8 cellular contexts compared by ENCODE assay signal in the genomic region with DNA sequence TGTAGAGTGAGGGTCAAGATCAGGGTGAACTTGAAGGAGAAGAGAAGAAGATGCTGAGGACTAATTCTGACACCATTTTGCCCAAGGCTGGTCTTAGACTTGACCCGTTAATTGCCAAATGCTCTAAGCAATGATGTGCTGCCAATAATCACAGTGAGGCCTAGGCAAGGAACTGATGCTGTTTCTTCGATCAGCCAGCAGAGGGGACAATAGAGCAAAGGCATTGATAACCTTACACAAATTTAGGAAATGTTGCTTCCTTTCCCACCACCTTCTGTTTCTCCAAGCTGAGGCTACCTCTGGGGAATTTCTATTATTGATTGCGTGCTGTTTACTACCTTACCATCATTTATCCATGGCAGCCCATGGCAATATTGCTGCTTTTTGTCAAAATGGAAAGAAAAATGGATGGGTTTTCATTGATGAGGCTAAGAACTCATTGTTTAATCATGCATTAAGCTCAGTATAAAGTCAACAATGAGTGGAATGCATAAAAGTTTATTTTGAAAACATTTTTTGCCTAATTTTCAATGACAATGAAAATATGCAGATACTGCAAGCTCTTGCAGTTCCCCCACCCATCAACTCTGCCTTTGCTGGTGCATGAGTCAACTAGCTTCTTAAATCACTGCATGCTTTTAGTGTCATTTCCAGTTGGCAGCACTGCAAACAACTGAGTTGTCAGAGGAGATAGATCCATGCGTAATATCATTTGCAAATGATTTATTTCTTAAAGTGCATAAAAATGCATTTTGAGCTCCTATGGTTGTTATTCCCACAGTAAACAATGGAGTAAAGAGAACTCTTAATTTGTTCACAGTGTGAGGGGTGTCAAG.
DNase-seq lines count a peak whose midpoint lies in the region; ATAC-seq and TF ChIP-seq lines count a peak whose summit lies in the region.

No MANE protein-coding gene starts in this region.

- DNase-seq in CD8-positive, alpha-beta T cell: peak in 2 of 7 experiments; percentile 15 to 17
- DNase-seq in NCI-H1436 (lab: John Stamatoyannopoulos, UW): peak; percentile 45
- DNase-seq in activated B cell treated with CpG ODN at 0.5 μM for 24 hours: no peak
- DNase-seq in iPS DF 6.9 (ENCODE audit: low read depth, low spot score): peak; percentile 25
- peak; percentile 6 to 8 for DNase-seq in thyroid gland
- DNase-seq in gastrocnemius medialis: no peak

- no peak overlapping the region for H3K4me3 Mint-ChIP-seq in CD8-positive, alpha-beta T cell
- no peak overlapping the region for H3K4me3 Mint-ChIP-seq in activated B cell treated with CpG ODN at 0.5 μM for 24 hours

- no peaks in the 10 kb centered on the region for H3K27me3 Mint-ChIP-seq in CD8-positive, alpha-beta T cell (ENCODE audit: low read depth)
- no peaks in the 10 kb centered on the region for H3K27me3 Mint-ChIP-seq in activated B cell treated with CpG ODN at 0.5 μM for 24 hours

- H3K9me3 Mint-ChIP-seq in CD8-positive, alpha-beta T cell: no peaks in the 10 kb centered on the region
- no peaks in the 10 kb centered on the region for H3K9me3 Mint-ChIP-seq in activated B cell treated with CpG ODN at 0.5 μM for 24 hours

- H3K27me3 ChIP-seq in CD8-positive, alpha-beta T cell (ENCODE audit: insufficient read depth, low read length): no peaks in the 10 kb centered on the region
- H3K27me3 ChIP-seq in iPS DF 6.9 (ENCODE audit: control insufficient read depth, insufficient read depth, low read length): no peaks in the 10 kb centered on the region
- no peaks in the 10 kb centered on the region for H3K27me3 ChIP-seq in thyroid gland
- H3K27me3 ChIP-seq in gastrocnemius medialis: no peaks in the 10 kb centered on the region

- POLR2A ChIA-PET in CD8-positive, alpha-beta T cell (lab: Charles Lee): interaction anchor here (1.1 kb wide), 1 partner anchor 1519 kb away, joined by 3 read pairs; no protein-coding TSS in a partner anchor
- POLR2A ChIA-PET in activated B cell treated with CpG ODN at 0.5 μM for 24 hours (lab: Charles Lee): no interaction called here

- no peaks in the 10 kb centered on the region for H3K4me1 ChIP-seq in CD8-positive, alpha-beta T cell (ENCODE audit: insufficient read depth, low read length)
- no peaks in the 10 kb centered on the region for H3K4me1 ChIP-seq in iPS DF 6.9 (ENCODE audit: control insufficient read depth, insufficient read depth, low read length)
- no peaks in the 10 kb centered on the region for H3K4me1 ChIP-seq in thyroid gland
- no peaks in the 10 kb centered on the region for H3K4me1 ChIP-seq in gastrocnemius medialis

- H3K27ac ChIP-seq in CD8-positive, alpha-beta T cell (ENCODE audit: low read depth, low read length): no peak overlapping the region
- no peak overlapping the region for H3K27ac ChIP-seq in iPS DF 6.9 (ENCODE audit: low read length)
- no peak overlapping the region for H3K27ac ChIP-seq in thyroid gland
- H3K27ac ChIP-seq in gastrocnemius medialis: no peak overlapping the region

- ATAC-seq in CD8-positive, alpha-beta T cell: no peak
- ATAC-seq in GM18508 (IDR thresholded peaks at IDR 0.05; ENCODE audit: insufficient read depth, unreplicated experiment) (peak; percentile 74), HG02798 (IDR thresholded peaks at IDR 0.05; ENCODE audit: poor library complexity, unreplicated experiment) (peak; percentile 92), activated B cell treated with CpG ODN at 0.5 μM for 24 hours (ENCODE audit: low read depth) (peak; percentile 61), gastrocnemius medialis (no peak)

- intact Hi-C loops in CD8-positive, alpha-beta T cell (cut with DNase I, micrococcal nuclease): loop anchor here in 1 of 2 experiments (2.0 to 5.0 kb wide), 3 partner anchors 378 to 1699 kb away; no protein-coding TSS in a partner anchor
- intact Hi-C loops in activated B cell treated with CpG ODN at 0.5 μM for 24 hours (cut with micrococcal nuclease) (loop anchor here (1.0 to 5.0 kb wide), 4 partner anchors 12 to 1824 kb away; no protein-coding TSS in a partner anchor), thyroid gland (cut with DNase I) (loop anchor here (10.0 kb wide), 1 partner anchor 372 kb away; no protein-coding TSS in a partner anchor), gastrocnemius medialis (cut with DNase I; ENCODE audit: low total_unique reads) (no loop called here)

- no peak for TF ChIP-seq POLR2A in thyroid gland (IDR thresholded peaks at IDR 0.05)
- no peak for TF ChIP-seq POLR2A in gastrocnemius medialis (IDR thresholded peaks at IDR 0.05)

- H3K36me3 Mint-ChIP-seq in CD8-positive, alpha-beta T cell: no peaks in the 10 kb centered on the region
- no peaks in the 10 kb centered on the region for H3K36me3 Mint-ChIP-seq in activated B cell treated with CpG ODN at 0.5 μM for 24 hours (ENCODE audit: low read depth)

- CTCF ChIA-PET in CD8-positive, alpha-beta T cell (lab: Charles Lee): interaction anchor here (0.6 to 3.0 kb wide), 16 partner anchors 9 to 1825 kb away, joined by 3 to 23 read pairs (median 4); no protein-coding TSS in a partner anchor
- CTCF ChIA-PET in activated B cell treated with CpG ODN at 0.5 μM for 24 hours (lab: Charles Lee): interaction anchor here (1.0 to 5.5 kb wide), 3 partner anchors 12 to 377 kb away, joined by 3 to 31 read pairs (median 3); no protein-coding TSS in a partner anchor

- no peak overlapping the region for H3K4me3 ChIP-seq in CD8-positive, alpha-beta T cell (ENCODE audit: low read depth, low read length)
- no peak overlapping the region for H3K4me3 ChIP-seq in iPS DF 6.9 (ENCODE audit: low read length)
- no peak overlapping the region for H3K4me3 ChIP-seq in thyroid gland (replicated peaks in 1 of 3)
- no peak overlapping the region for H3K4me3 ChIP-seq in gastrocnemius medialis

- in situ Hi-C loops in gastrocnemius medialis (cut with MboI; ENCODE audit: low sequenced_read_pairs in 4 of 4): no loop called here

- no CpG with 5 or more reads among the region's 4 CpGs for WGBS in iPS DF 6.9 (ENCODE audit: insufficient coverage, insufficient read length)
- 37 to 46% methylated on average over 4 of the region's 4 CpGs for WGBS in thyroid gland, 2 donors

- H3K36me3 ChIP-seq in CD8-positive, alpha-beta T cell (ENCODE audit: insufficient read depth, low read length): no peaks in the 10 kb centered on the region
- H3K36me3 ChIP-seq in iPS DF 6.9 (ENCODE audit: control insufficient read depth, insufficient read depth, low read length) (no peaks in the 10 kb centered on the region), thyroid gland (no peaks in the 10 kb centered on the region), gastrocnemius medialis (no peaks in the 10 kb centered on the region)

- TF ChIP-seq CTCF in CD8-positive, alpha-beta T cell (IDR thresholded peaks at IDR 0.05): peak; percentile 66
- TF ChIP-seq CTCF in activated B cell treated with CpG ODN at 0.5 μM for 24 hours (IDR thresholded peaks at IDR 0.05) (no peak), thyroid gland (IDR thresholded peaks at IDR 0.05) (peak; percentile 22 to 70 (median 51)), gastrocnemius medialis (IDR thresholded peaks at IDR 0.05 in 4 of 5, conservative IDR thresholded peaks at IDR 0.05 in 1 of 5) (peak in 1 of 5 experiments; percentile 31)

- H3K4me1 Mint-ChIP-seq in CD8-positive, alpha-beta T cell (ENCODE audit: low read depth): no peaks in the 10 kb centered on the region
- H3K4me1 Mint-ChIP-seq in activated B cell treated with CpG ODN at 0.5 μM for 24 hours: no peaks in the 10 kb centered on the region

- no peaks in the 10 kb centered on the region for H3K9me3 ChIP-seq in CD8-positive, alpha-beta T cell (ENCODE audit: low read length)
- no peaks in the 10 kb centered on the region for H3K9me3 ChIP-seq in iPS DF 6.9 (ENCODE audit: control insufficient read depth, insufficient read depth, low read length)
- H3K9me3 ChIP-seq in thyroid gland: no peaks in the 10 kb centered on the region
- H3K9me3 ChIP-seq in gastrocnemius medialis: no peaks in the 10 kb centered on the region

- no peak overlapping the region for H3K27ac Mint-ChIP-seq in CD8-positive, alpha-beta T cell
- H3K27ac Mint-ChIP-seq in activated B cell treated with CpG ODN at 0.5 μM for 24 hours: no peak overlapping the region

Comparison
In these comparisons a context has a peak if more than half of its experiments do, and no peak if none do; other contexts are left out.
1. ATAC-seq: peak in GM18508 (single experiment), HG02798 (single experiment) and activated B cell treated with CpG ODN at 0.5 μM for 24 hours (single experiment); none in CD8-positive, alpha-beta T cell (single experiment) and gastrocnemius medialis (0 of 2).
2. DNase-seq: peak in NCI-H1436 (single experiment), iPS DF 6.9 (single experiment) and thyroid gland (2 of 2); none in activated B cell treated with CpG ODN at 0.5 μM for 24 hours (single experiment) and gastrocnemius medialis (0 of 2).